1 cellular context compared by ENCODE assay signal in genomic region chr7:38822556-38822955, GRCh38.
TF ChIP-seq lines count a peak whose summit lies in the region.

No MANE protein-coding gene starts in this region.

TF ChIP-seq in K562, 482 proteins besides CTCF, POLR2A, EP300 and RAD21 (continued from another document):
- no peak for TF ChIP-seq ZNF436 (CRISPR knock-in tag; IDR thresholded peaks at IDR 0.05)
